1 cellular context compared by ENCODE assay signal in the genomic region with DNA sequence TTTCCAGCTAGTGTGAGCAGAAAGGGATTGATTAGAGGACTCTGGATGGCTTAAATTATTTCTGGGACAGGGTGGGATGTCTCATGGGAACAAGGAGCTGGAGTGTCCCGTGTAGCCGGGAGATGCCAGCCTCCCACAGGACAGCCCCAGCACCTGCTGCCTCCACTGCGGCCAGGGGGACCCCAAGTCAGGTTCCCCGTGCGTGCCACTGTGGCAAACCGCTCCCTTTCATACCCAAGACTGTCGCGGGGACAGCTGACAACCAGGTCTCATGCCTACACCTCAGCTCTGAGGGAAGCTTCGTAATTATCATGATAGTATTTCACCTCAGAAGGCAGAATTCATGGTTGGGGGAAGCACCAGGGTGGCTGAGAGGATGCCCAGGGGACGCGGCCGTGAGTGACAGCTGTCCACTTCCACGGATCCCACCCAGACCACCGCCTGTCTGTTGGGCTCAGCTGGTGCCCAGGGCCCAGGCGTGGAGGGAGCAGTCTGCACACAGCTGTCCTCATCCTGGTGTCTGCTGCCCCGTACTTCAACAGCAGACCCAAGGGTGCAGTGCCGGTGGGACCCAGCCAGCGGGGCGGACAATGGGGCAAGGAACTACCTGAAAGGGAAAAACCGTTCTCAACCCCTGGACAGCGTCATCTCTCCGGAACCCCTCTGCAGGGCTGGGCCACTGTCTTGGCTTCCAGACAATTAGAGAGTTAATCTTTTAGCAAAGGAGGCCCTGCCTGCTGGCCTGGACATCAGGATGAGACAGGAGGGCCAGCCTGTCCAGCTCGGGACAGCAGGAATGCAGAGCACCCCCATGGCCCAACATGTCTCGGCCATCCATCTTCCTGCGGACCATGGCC.
TF ChIP-seq lines count a peak whose summit lies in the region.

No MANE protein-coding gene starts in this region.

TF ChIP-seq in HepG2, 621 proteins besides CTCF, POLR2A, EP300 and RAD21 (continued from another document):
- no peak for TF ChIP-seq MTA3 (CRISPR knock-in tag; IDR thresholded peaks at IDR 0.05)
- no peak for TF ChIP-seq POLR2AphosphoS5 (IDR thresholded peaks at IDR 0.05; ENCODE audit: low read depth, low read length)
- no peak for TF ChIP-seq ZNF343 (CRISPR knock-in tag; IDR thresholded peaks at IDR 0.05)
- TF ChIP-seq HDAC6 (IDR thresholded peaks at IDR 0.05; ENCODE audit: low read depth, low read length): no peak
- TF ChIP-seq PTBP1 (IDR thresholded peaks at IDR 0.05; ENCODE audit: low read depth, low read length, poor library complexity, severe bottlenecking): no peak
- no peak for TF ChIP-seq MLX (CRISPR knock-in tag; IDR thresholded peaks at IDR 0.05)
- no peak for TF ChIP-seq ZNF326 (CRISPR knock-in tag; IDR thresholded peaks at IDR 0.05; ENCODE audit: borderline replicate concordance)
